In genomic region chr4:176339936-176340761, GRCh38 we compare ENCODE assay signal across 16 cellular contexts. TPM values are rescaled to one million over a fixed set of nuclear protein-coding genes. Genes with fewer than 3 reads are reported as not detected.
DNase-seq lines count a peak whose midpoint lies in the region; ATAC-seq and TF ChIP-seq lines count a peak whose summit lies in the region.
"Had no signal": no experiment of that assay in that cellular context is flagged by ENCODE, and none has a peak within 500 bp of the region (broad histone marks: within the 10 kb centered on the region; RNA-seq: fewer than 3 reads in every experiment).

No MANE protein-coding gene starts in this region.

- no peaks in the 10 kb centered on the region for H3K79me2 ChIP-seq in PC-3 (ENCODE audit: low read length)
- H3K79me2 ChIP-seq in mesendoderm (ENCODE audit: control insufficient read depth, insufficient read depth, low read length), result peaks cover 2% of the 10 kb centered on the region

- H3K4me2 ChIP-seq in PC-3 (ENCODE audit: low read length) (peak overlapping the region; percentile 74), mesendoderm (ENCODE audit: low read length) (no peak overlapping the region)

- H3K4me1 ChIP-seq in PC-3 (ENCODE audit: insufficient read depth, low read length) (peaks cover 6% of the 10 kb centered on the region; the same call in 1 of the 2 replicates), endodermal cell (ENCODE audit: control insufficient read depth, insufficient read depth, low read length) (no peaks in the 10 kb centered on the region), mesendoderm (ENCODE audit: control insufficient read depth, low read depth, low read length) (no peaks in the 10 kb centered on the region), tibial nerve (peaks cover 0 to 10% (median 0%) of the 10 kb centered on the region in 4 donors)

- H2AFZ ChIP-seq in PC-3 (ENCODE audit: low read length), result peak overlapping the region; percentile 51; the same call in 1 of the 2 replicates

- H3K4ac ChIP-seq in mesendoderm (ENCODE audit: low read depth, low read length), result no peak overlapping the region

- H3K27ac ChIP-seq in PC-3 (ENCODE audit: low read length), result no peak overlapping the region
- no peak overlapping the region for H3K27ac ChIP-seq in endodermal cell (ENCODE audit: low read depth, low read length)
- H3K27ac ChIP-seq in mesendoderm (ENCODE audit: low read depth, low read length), result no peak overlapping the region
- H3K27ac ChIP-seq in tibial nerve, result no peak overlapping the region

- no TSS peak for BruUV-seq in PC-3 (replicated peaks; lab: Mats Ljungman, UMichigan)

- no peak overlapping the region for H3K27ac Mint-ChIP-seq in endodermal cell
- H3K27ac Mint-ChIP-seq: activated CD4-positive, alpha-beta T cell treated with anti-CD3 and anti-CD28 coated beads for 36 hours had no signal

- H3K79me1 ChIP-seq in mesendoderm (ENCODE audit: low read length), result peaks cover 4% of the 10 kb centered on the region

- no peak overlapping the region for H3K18ac ChIP-seq in mesendoderm (ENCODE audit: low read length)

- H4K8ac ChIP-seq in mesendoderm (ENCODE audit: low read depth, low read length), result no peak overlapping the region

- H3K4me1 Mint-ChIP-seq in endodermal cell, result peaks cover 13% of the 10 kb centered on the region

- no peak overlapping the region for H2BK120ac ChIP-seq in mesendoderm (ENCODE audit: low read depth, low read length)

- H3K9me3 Mint-ChIP-seq in endodermal cell, result peaks cover 30% of the 10 kb centered on the region

- H3K36me3 Mint-ChIP-seq in endodermal cell (ENCODE audit: low read depth), result peaks cover 18% of the 10 kb centered on the region

- CTCF ChIA-PET in PC-3 (lab: Charles Lee), result interaction anchor here (0.7 to 1.0 kb wide), 3 partner anchors 63 to 886 kb away, joined by 3 read pairs; no protein-coding TSS in a partner anchor

- intact Hi-C loops in PC-3 (cut with micrococcal nuclease), result loop anchor here (5.0 kb wide), 3 partner anchors 38 to 393 kb away; no protein-coding TSS in a partner anchor

- no peaks in the 10 kb centered on the region for H3K36me3 ChIP-seq in PC-3 (ENCODE audit: low read depth, low read length)
- no peaks in the 10 kb centered on the region for H3K36me3 ChIP-seq in endodermal cell (ENCODE audit: control insufficient read depth, insufficient read depth, low read length)
- no peaks in the 10 kb centered on the region for H3K36me3 ChIP-seq in mesendoderm (ENCODE audit: control insufficient read depth, insufficient read depth, low read length)
- H3K36me3 ChIP-seq in tibial nerve, result peaks cover 0 to 16% (median 0%) of the 10 kb centered on the region in 3 donors

- no peak overlapping the region for H3K4me3 Mint-ChIP-seq in endodermal cell
- H3K4me3 Mint-ChIP-seq: activated CD4-positive, alpha-beta T cell treated with anti-CD3 and anti-CD28 coated beads for 36 hours; naive thymus-derived CD4-positive, alpha-beta T cell had no signal

- no peaks in the 10 kb centered on the region for H3K27me3 ChIP-seq in PC-3 (ENCODE audit: low read length)
- no peaks in the 10 kb centered on the region for H3K27me3 ChIP-seq in endodermal cell (ENCODE audit: control insufficient read depth, insufficient read depth, low read length, poor library complexity, severe bottlenecking)
- no peaks in the 10 kb centered on the region for H3K27me3 ChIP-seq in mesendoderm (ENCODE audit: insufficient read depth, low read length, poor library complexity)
- no peaks in the 10 kb centered on the region for H3K27me3 ChIP-seq in tibial nerve

- no peak overlapping the region for H2BK15ac ChIP-seq in mesendoderm (replicated peaks; ENCODE audit: low read depth)

- H3K27me3 Mint-ChIP-seq in endodermal cell (ENCODE audit: insufficient read depth), result no peaks in the 10 kb centered on the region
- H3K27me3 Mint-ChIP-seq: activated CD4-positive, alpha-beta T cell treated with anti-CD3 and anti-CD28 coated beads for 36 hours; naive thymus-derived CD4-positive, alpha-beta T cell had no signal

- DNase-seq in PC-3, result no peak
- DNase-seq in endodermal cell, result peak; percentile 56
- peak; percentile 44 for DNase-seq in mesendoderm
- no peak for DNase-seq in tibial nerve (ENCODE audit: low spot score in 2 of 2)
- no peak for DNase-seq in Kasumi-1 (lab: John Stamatoyannopoulos, UW)
- DNase-seq: activated CD4-positive, alpha-beta T cell treated with anti-CD3 and anti-CD28 coated beads for 36 hours; activated T-cell treated with anti-CD3 and anti-CD28 coated beads for 4 hours; cortex of kidney; DMS79 treated with DMSO at 0.1 percent for 48 hours; NCI-H1048; right cardiac atrium; stimulated activated CD4-positive, alpha-beta T cell treated with anti-CD3 and anti-CD28 coated beads, Interleukin-4, amount 100 ng/mL, for 4 hours had no signal

- no peak overlapping the region for H2BK5ac ChIP-seq in mesendoderm (ENCODE audit: low read length)

- no peak overlapping the region for H3K56ac ChIP-seq in mesendoderm (ENCODE audit: low read length)

- ATAC-seq in GM18505 (IDR thresholded peaks at IDR 0.05; ENCODE audit: unreplicated experiment), result peak; percentile 15
- ATAC-seq in PC-3, result peak; percentile 57
- ATAC-seq in HG03432 (IDR thresholded peaks at IDR 0.05; ENCODE audit: unreplicated experiment), result no peak
- ATAC-seq in HG03469 (IDR thresholded peaks at IDR 0.05; ENCODE audit: unreplicated experiment), result no peak

- POLR2A ChIA-PET in PC-3 (lab: Charles Lee; ENCODE audit: unreplicated experiment), result interaction anchor here (0.6 to 0.7 kb wide), 3 partner anchors 21 to 603 kb away, joined by 3 to 4 read pairs (median 4); no protein-coding TSS in a partner anchor

- H4K5ac ChIP-seq in mesendoderm (ENCODE audit: low read length), result no peak overlapping the region

- no peaks in the 10 kb centered on the region for H4K20me1 ChIP-seq in PC-3 (ENCODE audit: low read length)

- WGBS in endodermal cell (ENCODE audit: insufficient coverage in 1 of 2, insufficient read length in 1 of 2), 2 experiments, result 68 to 81% methylated on average over 3 of the region's 3 CpGs
- WGBS in mesendoderm (ENCODE audit: extremely low coverage, insufficient coverage, low lambda C conversion rate), result no CpG with 5 or more reads among the region's 3 CpGs
- WGBS in tibial nerve, 2 donors, result 46 to 47% methylated on average over 3 of the region's 3 CpGs

- H3K9ac ChIP-seq in PC-3 (ENCODE audit: low read length) (no peak overlapping the region), endodermal cell (ENCODE audit: extremely low read depth, low read length, poor library complexity, severe bottlenecking) (no peak overlapping the region), mesendoderm (ENCODE audit: low read length) (no peak overlapping the region)

- TF ChIP-seq EP300 in tibial nerve (IDR thresholded peaks at IDR 0.05), result no peak

- H3K23ac ChIP-seq in mesendoderm (ENCODE audit: low read length), result no peak overlapping the region

- TF ChIP-seq CTCF in PC-3 (conservative IDR thresholded peaks at IDR 0.05; ENCODE audit: low read depth, low read length), result no peak
- no peak for TF ChIP-seq CTCF in endodermal cell (conservative IDR thresholded peaks at IDR 0.05)
- TF ChIP-seq CTCF in tibial nerve (IDR thresholded peaks at IDR 0.05), result no peak

- peak overlapping the region; percentile 49; the same call in 1 of the 2 replicates for H3K4me3 ChIP-seq in PC-3 (ENCODE audit: low read length)
- no peak overlapping the region for H3K4me3 ChIP-seq in endodermal cell (ENCODE audit: low read length)
- H3K4me3 ChIP-seq in mesendoderm (ENCODE audit: low read length), result no peak overlapping the region
- no peak overlapping the region for H3K4me3 ChIP-seq in tibial nerve

- H3F3A ChIP-seq in PC-3 (ENCODE audit: low read length, unreplicated experiment), result no peaks in the 10 kb centered on the region

- no peaks in the 10 kb centered on the region for H3K9me2 ChIP-seq in PC-3 (replicated peaks; ENCODE audit: low read length)

- no peaks in the 10 kb centered on the region for H3K9me3 ChIP-seq in PC-3 (ENCODE audit: low read length)
- H3K9me3 ChIP-seq in endodermal cell (ENCODE audit: control insufficient read depth, low read length), result peaks cover 31% of the 10 kb centered on the region
- peaks cover 0 to 19% (median 2%) of the 10 kb centered on the region in 4 donors for H3K9me3 ChIP-seq in tibial nerve

- TF ChIP-seq POLR2A in GM18505 (IDR thresholded peaks at IDR 0.05; ENCODE audit: borderline replicate concordance, extremely low read depth, insufficient read depth, insufficient read length) (no peak), tibial nerve (IDR thresholded peaks at IDR 0.05) (no peak)

- H2AK5ac ChIP-seq in mesendoderm (ENCODE audit: low read length), result no peak overlapping the region

RNA-seq across cellular contexts. Expression of gene SPCS3, which starts 20.4 kb away (rescaled TPM):
- total RNA-seq in PC-3 (2014; rRNA removed) (42.4 and 56.1 TPM in 2 replicates), endodermal cell (100 to 1,000 TPM; 160 to 164 TPM), tibial nerve (10 to 100 TPM; 55.7 to 80.6 (median 73.1) TPM)
- 77.6 TPM for polyA plus RNA-seq in endodermal cell (2013, experiment 1 of 2)
- 81.7 TPM for polyA plus RNA-seq in endodermal cell (2013, experiment 2 of 2)
- polyA plus RNA-seq in mesendoderm (2013, experiment 1 of 2), result 71.5 TPM
- polyA plus RNA-seq in mesendoderm (2013, experiment 2 of 2), result 69.3 TPM

Comparison
In these comparisons a context has a peak if more than half of its experiments do, and no peak if none do; other contexts are left out.
1. ATAC-seq: peak in GM18505 (single experiment) and PC-3 (single experiment); none in HG03432 (single experiment) and HG03469 (single experiment).
2. DNase-seq: peak in endodermal cell (single experiment) and mesendoderm (single experiment); none in PC-3 (single experiment), tibial nerve (0 of 2) and Kasumi-1 (0 of 2).